Comparison of ENCODE assay signal across 18 cellular contexts in the genomic region with DNA sequence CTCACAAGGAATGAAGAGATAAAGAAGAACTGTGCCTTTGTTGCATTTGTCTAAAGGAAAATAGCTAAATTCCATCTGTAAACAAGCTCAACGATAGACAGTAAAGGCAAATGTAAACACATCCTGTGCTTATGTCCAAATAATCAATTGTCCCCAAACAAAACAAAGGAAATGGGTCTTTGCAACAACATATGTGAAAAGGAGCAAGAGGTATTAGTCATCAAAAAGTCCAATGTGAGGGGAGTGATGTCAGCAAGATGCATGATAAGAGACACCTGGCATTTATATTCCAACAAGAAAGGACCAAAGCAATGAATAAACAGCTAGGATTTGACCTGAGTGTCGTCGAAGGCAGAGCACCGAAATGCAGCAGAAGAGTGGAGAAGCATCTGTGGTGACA.
"Had no signal": no experiment of that assay in that cellular context is flagged by ENCODE, and none has a peak within 500 bp of the region (broad histone marks: within the 10 kb centered on the region; RNA-seq: fewer than 3 reads in every experiment).

No MANE protein-coding gene starts in this region.

- H3K4me3 ChIP-seq: gastrocnemius medialis, heart right ventricle, left ventricle myocardium inferior, mucosa of descending colon, prostate gland, right atrium auricular region, tibial artery, uterus had no signal

- H3K27me3 ChIP-seq: gastrocnemius medialis, right atrium auricular region, tibial artery, uterus had no signal

- H3K36me3 ChIP-seq: gastrocnemius medialis, heart right ventricle, left ventricle myocardium inferior, prostate gland, right atrium auricular region, tibial artery, uterus had no signal

- H3K27ac ChIP-seq: gastrocnemius medialis, heart right ventricle, left ventricle myocardium inferior, prostate gland, right atrium auricular region, tibial artery, uterus had no signal

- H3K4me1 ChIP-seq: gastrocnemius medialis, heart right ventricle, left ventricle myocardium inferior, prostate gland, right atrium auricular region, tibial artery, uterus had no signal

- DNase-seq: activated CD4-positive, alpha-beta T cell treated with anti-CD3 and anti-CD28 coated beads, Interleukin-2, amount 50 U/mL, for 4 hours; activated gamma-delta T cell; activated T-cell treated with anti-CD3 and anti-CD28 coated beads, Interleukin-2, amount 50 U/mL, for 72 hours; erythroblast; gastrocnemius medialis; heart right ventricle; left ventricle myocardium inferior; mammary epithelial cell; mucosa of descending colon; naive B cell; stimulated activated CD4-positive, alpha-beta T cell treated with anti-CD3 and anti-CD28 coated beads, Interleukin-2, amount 100 ng/mL, for 24 hours; stimulated activated naive CD4-positive, alpha-beta T cell treated with Interleukin-2 at 50 U/mL for 16 hours; substantia nigra; T-helper 2 cell; tibial artery; uterus had no signal

- H3K9me3 ChIP-seq: gastrocnemius medialis, mucosa of descending colon, prostate gland, right atrium auricular region, uterus had no signal
